In genomic region chr11:46127150-46127638, GRCh38 we compare ENCODE assay signal across 8 cellular contexts. TPM values are rescaled to one million over a fixed set of nuclear protein-coding genes. Genes with fewer than 3 reads are reported as not detected.
DNase-seq lines count a peak whose midpoint lies in the region; ATAC-seq and TF ChIP-seq lines count a peak whose summit lies in the region.

No MANE protein-coding gene starts in this region.

- H3K27ac ChIP-seq in WERI-Rb-1, result no peak overlapping the region

- no peak overlapping the region for H3K4me3 Mint-ChIP-seq in progenitor cell of endocrine pancreas (ENCODE audit: low read depth)

- no peaks in the 10 kb centered on the region for H3K36me3 ChIP-seq in WERI-Rb-1

- TF ChIP-seq CTCF in WERI-Rb-1 (IDR thresholded peaks at IDR 0.05; ENCODE audit: low read depth, low read length) (peak; percentile 34; the same call in 1 of the 2 replicates), epithelial cell of esophagus (IDR thresholded peaks at IDR 0.05; ENCODE audit: insufficient read depth, low read depth, low read length, missing control alignments) (peak; percentile 77), retinal pigment epithelial cell (conservative IDR thresholded peaks at IDR 0.05; ENCODE audit: low read depth, low read length) (peak; percentile 21), progenitor cell of endocrine pancreas (IDR thresholded peaks at IDR 0.05; ENCODE audit: unreplicated experiment) (no peak)

- ATAC-seq in GM21423 (IDR thresholded peaks at IDR 0.05; ENCODE audit: unreplicated experiment), result peak; percentile 54

- peaks cover 3% of the 10 kb centered on the region for H3K27me3 Mint-ChIP-seq in progenitor cell of endocrine pancreas

- DNase-seq in DMS153 (lab: John Stamatoyannopoulos, UW) (peak; percentile 68), LoVo (ENCODE audit: low spot score) (peak; percentile 58), WERI-Rb-1 (no peak), epithelial cell of esophagus (ENCODE audit: low read depth) (peak; percentile 74), retinal pigment epithelial cell (ENCODE audit: low read depth) (no peak), mesenteric fat pad (ENCODE audit: low spot score) (no peak), progenitor cell of endocrine pancreas (ENCODE audit: low spot score, unreplicated experiment) (no peak)

- no peaks in the 10 kb centered on the region for H3K36me3 Mint-ChIP-seq in progenitor cell of endocrine pancreas (ENCODE audit: insufficient read depth)

- H3K27ac Mint-ChIP-seq in progenitor cell of endocrine pancreas, result no peak overlapping the region

- H3K27me3 ChIP-seq in WERI-Rb-1 (ENCODE audit: insufficient read depth, low read depth, severe bottlenecking), result no peaks in the 10 kb centered on the region

- H3K4me3 ChIP-seq in WERI-Rb-1 (ENCODE audit: low read depth, low read length) (no peak overlapping the region), epithelial cell of esophagus (ENCODE audit: low read length) (no peak overlapping the region), retinal pigment epithelial cell (ENCODE audit: low read length) (no peak overlapping the region)

- H3K9me3 ChIP-seq in WERI-Rb-1 (ENCODE audit: severe bottlenecking), result no peaks in the 10 kb centered on the region

- H3K9me3 Mint-ChIP-seq in progenitor cell of endocrine pancreas (ENCODE audit: low read depth), result no peaks in the 10 kb centered on the region

- peaks cover 2% of the 10 kb centered on the region for H3K4me1 Mint-ChIP-seq in progenitor cell of endocrine pancreas (ENCODE audit: low read depth)

RNA-seq across cellular contexts. Expression of gene PHF21A, which starts 5.9 kb away (rescaled TPM):
- total RNA-seq in mesenteric fat pad (44.8 TPM), progenitor cell of endocrine pancreas (65.5 and 70.1 TPM in 2 replicates)

Comparison
In these comparisons a context has a peak if more than half of its experiments do, and no peak if none do; other contexts are left out.
1. DNase-seq: peak in DMS153 (single experiment), LoVo (single experiment) and epithelial cell of esophagus (single experiment); none in WERI-Rb-1 (single experiment), retinal pigment epithelial cell (single experiment), mesenteric fat pad (single experiment) and progenitor cell of endocrine pancreas (single experiment).